Comparison of ENCODE assay signal across 8 cellular contexts in the genomic region with DNA sequence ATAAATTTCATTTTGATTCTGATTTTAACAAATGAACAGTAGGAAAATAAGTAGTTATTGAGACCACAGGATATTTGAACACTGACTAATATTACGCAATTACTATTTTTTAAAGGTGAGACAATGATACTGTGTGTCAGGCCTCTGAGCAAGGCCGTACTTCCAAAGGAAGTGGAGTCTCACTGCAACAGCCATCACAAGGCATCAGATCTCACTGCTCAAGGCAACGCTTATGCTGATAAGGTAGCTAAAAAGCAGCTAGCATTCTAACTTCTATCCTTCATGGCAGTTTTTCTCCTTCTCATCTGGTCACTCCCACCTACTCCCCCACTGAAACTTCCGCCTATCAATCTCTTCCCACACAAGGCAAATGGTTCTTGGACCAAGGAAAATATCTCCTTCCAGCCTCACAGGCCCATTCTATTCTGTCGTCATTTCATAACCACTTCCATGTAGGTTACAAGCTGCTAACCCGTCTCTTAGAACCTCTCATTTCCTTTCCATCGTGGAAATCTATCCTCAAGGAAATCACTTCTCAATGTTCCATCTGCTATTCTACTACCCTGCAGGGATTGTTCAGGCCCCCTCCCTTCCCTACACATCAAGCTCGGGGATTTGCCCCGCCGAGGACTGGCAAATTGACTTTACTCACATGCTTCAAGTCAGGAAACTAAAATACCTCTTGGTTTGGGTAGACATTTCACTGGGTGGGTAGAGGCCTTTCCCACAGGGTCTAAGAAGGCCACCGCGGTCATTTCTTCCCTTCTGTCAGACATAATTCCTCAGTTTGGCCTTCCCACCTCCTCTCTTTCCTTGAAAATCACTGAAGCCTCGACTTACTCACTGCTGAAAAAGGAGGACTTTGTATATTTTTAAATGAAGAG. TPM values are rescaled to one million over a fixed set of nuclear protein-coding genes. Genes with fewer than 3 reads are reported as not detected.
DNase-seq lines count a peak whose midpoint lies in the region; ATAC-seq, FAIRE-seq and TF ChIP-seq lines count a peak whose summit lies in the region.
"Not testable (repeated sequence)": the region's sequence is repeated elsewhere in the genome, so short reads cannot be mapped to it uniquely, and the experiment has no call there.

No MANE protein-coding gene starts in this region.

- not testable (repeated sequence) for TF ChIP-seq RAD21 in Ishikawa (IDR thresholded peaks at IDR 0.05; ENCODE audit: low read depth)

- not testable (repeated sequence) for H3K9ac ChIP-seq in BLaER1

- peak; percentile 51 for FAIRE-seq in GM12892 (lab: Jason Lieb, UNC)

- intact Hi-C loops in activated CD4-positive, alpha-beta memory T cell treated with anti-CD3 and anti-CD28 coated beads for 36 hours (cut with micrococcal nuclease): loop anchor here (5.0 to 10.0 kb wide), 2 partner anchors 264 to 601 kb away; a partner anchor contains a TSS
- intact Hi-C loops in MCF 10A (cut with micrococcal nuclease): loop anchor here (5.0 kb wide), 1 partner anchor 161 kb away; a partner anchor contains a TSS

- H3K27me3 ChIP-seq in BLaER1, foreskin keratinocyte: not testable (repeated sequence)

- POLR2A ChIA-PET in activated CD4-positive, alpha-beta memory T cell treated with anti-CD3 and anti-CD28 coated beads for 36 hours (lab: Charles Lee); MCF 10A (lab: Yijun Ruan, JAX): not testable (repeated sequence)

- not testable (repeated sequence) for H3K36me3 ChIP-seq in BLaER1

- not testable (repeated sequence) for H3K9me3 Mint-ChIP-seq in activated CD4-positive, alpha-beta memory T cell treated with anti-CD3 and anti-CD28 coated beads for 36 hours; MCF 10A (ENCODE audit: unreplicated experiment); nephron

- H3K4me3 Mint-ChIP-seq in activated CD4-positive, alpha-beta memory T cell treated with anti-CD3 and anti-CD28 coated beads for 36 hours: peak overlapping the region; percentile 96
- H3K4me3 Mint-ChIP-seq in MCF 10A (ENCODE audit: unreplicated experiment) (peak overlapping the region; percentile 92), nephron (peak overlapping the region; percentile 96)

- not testable (repeated sequence) for TF ChIP-seq EP300 in Ishikawa (IDR thresholded peaks at IDR 0.05; ENCODE audit: borderline replicate concordance)

- CTCF ChIA-PET in activated CD4-positive, alpha-beta memory T cell treated with anti-CD3 and anti-CD28 coated beads for 36 hours (lab: Charles Lee); MCF 10A (lab: Yijun Ruan, JAX): not testable (repeated sequence)

- peaks cover 27% of the 10 kb centered on the region for H3K4me1 Mint-ChIP-seq in activated CD4-positive, alpha-beta memory T cell treated with anti-CD3 and anti-CD28 coated beads for 36 hours (ENCODE audit: low read depth)
- peaks cover 29% of the 10 kb centered on the region for H3K4me1 Mint-ChIP-seq in MCF 10A (ENCODE audit: insufficient read depth, unreplicated experiment)
- H3K4me1 Mint-ChIP-seq in nephron: peaks cover 47% of the 10 kb centered on the region

- H4K20me1 ChIP-seq in BLaER1: peaks cover 24% of the 10 kb centered on the region

- not testable (repeated sequence) for H3K27me3 Mint-ChIP-seq in activated CD4-positive, alpha-beta memory T cell treated with anti-CD3 and anti-CD28 coated beads for 36 hours; MCF 10A (ENCODE audit: insufficient read depth, unreplicated experiment); nephron (ENCODE audit: low read depth)

- TF ChIP-seq CTCF in MCF 10A (IDR thresholded peaks at IDR 0.05; ENCODE audit: unreplicated experiment); foreskin keratinocyte (conservative IDR thresholded peaks at IDR 0.05); nephron (IDR thresholded peaks at IDR 0.05; ENCODE audit: unreplicated experiment in 3 of 3): not testable (repeated sequence)

- H3K27ac ChIP-seq in BLaER1: not testable (repeated sequence)
- H3K27ac ChIP-seq in foreskin keratinocyte: peak overlapping the region; percentile 69

- peak; percentile 50; the same call in 1 of the 2 replicates for TF ChIP-seq POLR2A in GM12892 (IDR thresholded peaks at IDR 0.05; ENCODE audit: low read depth, low read length)

- not testable (repeated sequence) for H3K9me3 ChIP-seq in BLaER1

- H3K4me2 ChIP-seq in BLaER1: peak overlapping the region; percentile 30

- peaks cover 20% of the 10 kb centered on the region for H3K36me3 Mint-ChIP-seq in activated CD4-positive, alpha-beta memory T cell treated with anti-CD3 and anti-CD28 coated beads for 36 hours
- H3K36me3 Mint-ChIP-seq in MCF 10A (ENCODE audit: insufficient read depth, unreplicated experiment): peaks cover 22% of the 10 kb centered on the region
- H3K36me3 Mint-ChIP-seq in nephron (ENCODE audit: low read depth): peaks cover 14% of the 10 kb centered on the region

- BruUV-seq in MCF 10A (replicated peaks; lab: Mats Ljungman, UMichigan): not testable (repeated sequence)

- not testable (repeated sequence) for DNase-seq in GM12892 (ENCODE audit: insufficient read length); activated CD4-positive, alpha-beta memory T cell treated with anti-CD3 and anti-CD28 coated beads for 36 hours
- peak; percentile 94 for DNase-seq in RKO (ENCODE audit: low spot score)
- peak; percentile 18 for DNase-seq in MCF 10A (ENCODE audit: unreplicated experiment)
- peak; percentile 65 to 78 for DNase-seq in foreskin keratinocyte

- peak overlapping the region; percentile 26 for H3K27ac Mint-ChIP-seq in activated CD4-positive, alpha-beta memory T cell treated with anti-CD3 and anti-CD28 coated beads for 36 hours
- peak overlapping the region; percentile 93 for H3K27ac Mint-ChIP-seq in MCF 10A (ENCODE audit: low read depth, unreplicated experiment)
- peak overlapping the region; percentile 100 for H3K27ac Mint-ChIP-seq in nephron

- peak; percentile 33 for ATAC-seq in foreskin keratinocyte

- H3K4me3 ChIP-seq in BLaER1: not testable (repeated sequence)

- H3K4me1 ChIP-seq in BLaER1 (peaks cover 63% of the 10 kb centered on the region), foreskin keratinocyte (peaks cover 24% of the 10 kb centered on the region)

TF ChIP-seq in Ishikawa, 13 proteins besides CTCF, POLR2A, EP300 and RAD21:
- TF ChIP-seq CEBPB (IDR thresholded peaks at IDR 0.05): peak; percentile 68; the same call in 1 of the 2 replicates
TF ChIP-seq in Ishikawa: peak in this region for 1; not testable (repeated sequence) for 12.

RNA-seq across cellular contexts. Expression of a gene that starts 2.2 kb away (rescaled TPM):
- 90.8 TPM for polyA plus RNA-seq in GM12892 (2012; ENCODE audit: missing spikeins)
- 100 to 1,000 TPM; 105 to 111 TPM for total RNA-seq in activated CD4-positive, alpha-beta memory T cell treated with anti-CD3 and anti-CD28 coated beads for 36 hours
- total RNA-seq in MCF 10A (2022) (71.1 and 80.7 TPM in 2 replicates), foreskin keratinocyte (115 and 121 TPM in 2 replicates)
- polyA plus RNA-seq in foreskin keratinocyte: 92.1 and 110 TPM in 2 replicates

RNA-seq across cellular contexts. Expression of a gene that starts 54.3 kb away (rescaled TPM):
- polyA plus RNA-seq in GM12892 (2012; ENCODE audit: missing spikeins): 131 TPM
- 100 to 1,000 TPM; 131 to 137 TPM for total RNA-seq in activated CD4-positive, alpha-beta memory T cell treated with anti-CD3 and anti-CD28 coated beads for 36 hours
- total RNA-seq in MCF 10A (2022): 112 and 117 TPM in 2 replicates
- 87.7 and 91.1 TPM in 2 replicates for total RNA-seq in foreskin keratinocyte
- polyA plus RNA-seq in foreskin keratinocyte: 49.9 and 60.9 TPM in 2 replicates

RNA-seq across cellular contexts. Expression of a gene that starts 54.6 kb away (rescaled TPM):
- 83.7 TPM for polyA plus RNA-seq in GM12892 (2012; ENCODE audit: missing spikeins)
- 100 to 1,000 TPM; 100 to 111 TPM for total RNA-seq in activated CD4-positive, alpha-beta memory T cell treated with anti-CD3 and anti-CD28 coated beads for 36 hours
- total RNA-seq in MCF 10A (2022): 227 and 308 TPM in 2 replicates
- total RNA-seq in foreskin keratinocyte: 81.0 and 97.7 TPM in 2 replicates
- 60.3 and 76.5 TPM in 2 replicates for polyA plus RNA-seq in foreskin keratinocyte

Comparison
In these comparisons a context has a peak if more than half of its experiments do, and no peak if none do; other contexts are left out.
1. H3K27ac Mint-ChIP-seq: peak in every context shown above with its lines; median percentile 100 in nephron; 93 in MCF 10A; 26 in activated CD4-positive, alpha-beta memory T cell treated with anti-CD3 and anti-CD28 coated beads for 36 hours.